In genomic region chr12:87140257-87140656, GRCh38 we compare ENCODE assay signal across 22 cellular contexts.
DNase-seq lines count a peak whose midpoint lies in the region; ATAC-seq, FAIRE-seq and TF ChIP-seq lines count a peak whose summit lies in the region.
"Had no signal": no experiment of that assay in that cellular context is flagged by ENCODE, and none has a peak within 500 bp of the region (broad histone marks: within the 10 kb centered on the region; RNA-seq: fewer than 3 reads in every experiment).

No MANE protein-coding gene starts in this region.

- POLR2A ChIA-PET in A549 (lab: Yijun Ruan, JAX), result no interaction called here

- TF ChIP-seq CTCF in A549 (IDR thresholded peaks at IDR 0.05) (no peak), astrocyte (IDR thresholded peaks at IDR 0.05; ENCODE audit: insufficient read depth, low read depth, low read length) (no peak), foreskin keratinocyte (conservative IDR thresholded peaks at IDR 0.05) (no peak)

- H3K27me3 ChIP-seq in astrocyte (ENCODE audit: insufficient read depth, low read length) (no peaks in the 10 kb centered on the region), foreskin keratinocyte (no peaks in the 10 kb centered on the region)
- H3K27me3 ChIP-seq: neural progenitor cell, uterus had no signal

- WGBS in A549 (ENCODE audit: missing lambda C conversion rate), result 86% methylated on average over 1 of the region's 1 CpG

- ATAC-seq in A549, result peak; percentile 54; a peak in 3 of 6 replicates
- peak; percentile 47 for ATAC-seq in foreskin keratinocyte
- ATAC-seq in GM18870 (IDR thresholded peaks at IDR 0.05; ENCODE audit: unreplicated experiment), result no peak
- ATAC-seq: HepG2, Right ventricle myocardium inferior had no signal

- peaks cover 20% of the 10 kb centered on the region for H3K4me1 Mint-ChIP-seq in astrocyte (ENCODE audit: low read depth, unreplicated experiment)
- H3K4me1 Mint-ChIP-seq: activated CD4-positive, alpha-beta T cell treated with anti-CD3 and anti-CD28 coated beads, Interleukin-2, amount 10 ng/mL, durations not matched to agents 24 days and 14 days; activated naive CD4-positive, alpha-beta T cell treated with anti-CD3 and anti-CD28 coated beads, Interleukin-2, amount 50 U/mL, for 24 hours; CD4-positive, CD25-positive, alpha-beta regulatory T cell; immature natural killer cell; neural progenitor cell had no signal

- H3K27ac Mint-ChIP-seq in astrocyte (ENCODE audit: unreplicated experiment), result no peak overlapping the region
- H3K27ac Mint-ChIP-seq: activated CD4-positive, alpha-beta T cell treated with anti-CD3 and anti-CD28 coated beads, Interleukin-2, amount 10 ng/mL, durations not matched to agents 24 days and 14 days; activated naive CD4-positive, alpha-beta T cell treated with anti-CD3 and anti-CD28 coated beads, Interleukin-2, amount 50 U/mL, for 24 hours; CD4-positive, CD25-positive, alpha-beta regulatory T cell; endodermal cell; immature natural killer cell; neural progenitor cell had no signal

- DNase-seq in A549 (ENCODE audit: low read depth in 1 of 2, low spot score in 1 of 2), result peak in 1 of 2 experiments; percentile 48
- DNase-seq in NCI-H226, result peak; percentile 97
- DNase-seq in astrocyte (ENCODE audit: low read depth), result peak; percentile 62
- DNase-seq in foreskin keratinocyte, result peak; percentile 51 to 76
- no peak for DNase-seq in iPS-NIHi7 (ENCODE audit: extremely low spot score)
- DNase-seq in cardiac septum (ENCODE audit: low spot score), result no peak
- DNase-seq in posterior vena cava (ENCODE audit: low spot score), result no peak
- DNase-seq: activated CD4-positive, alpha-beta T cell treated with anti-CD3 and anti-CD28 coated beads, Interleukin-2, amount 10 ng/mL, durations not matched to agents 24 days and 14 days; activated T-cell treated with anti-CD3 and anti-CD28 coated beads for 4 hours; caudate nucleus; CD4-positive, CD25-positive, alpha-beta regulatory T cell; DMS79; endodermal cell; glutamatergic neuron; immature natural killer cell; NCI-H2107; uterus had no signal

- no peaks in the 10 kb centered on the region for H4K20me1 ChIP-seq in astrocyte (ENCODE audit: insufficient read depth, low read length)

- no peaks in the 10 kb centered on the region for H3K9me3 Mint-ChIP-seq in astrocyte (ENCODE audit: unreplicated experiment)
- H3K9me3 Mint-ChIP-seq: activated CD4-positive, alpha-beta T cell treated with anti-CD3 and anti-CD28 coated beads, Interleukin-2, amount 10 ng/mL, durations not matched to agents 24 days and 14 days; activated naive CD4-positive, alpha-beta T cell treated with anti-CD3 and anti-CD28 coated beads, Interleukin-2, amount 50 U/mL, for 24 hours; neural progenitor cell had no signal

- CTCF ChIA-PET in A549 (lab: Yijun Ruan, JAX), result no interaction called here

- H3K36me3 Mint-ChIP-seq in astrocyte (ENCODE audit: low read depth, unreplicated experiment), result no peaks in the 10 kb centered on the region
- H3K36me3 Mint-ChIP-seq: activated naive CD4-positive, alpha-beta T cell treated with anti-CD3 and anti-CD28 coated beads, Interleukin-2, amount 50 U/mL, for 24 hours; CD4-positive, CD25-positive, alpha-beta regulatory T cell; neural progenitor cell had no signal

- intact Hi-C loops in cardiac septum (cut with DNase I), result no loop called here
- intact Hi-C loops in posterior vena cava (cut with DNase I), result no loop called here

- H3K4me3 ChIP-seq in A549 (no peak overlapping the region), astrocyte (ENCODE audit: insufficient read depth, low read depth, low read length) (no peak overlapping the region)
- H3K4me3 ChIP-seq: neural progenitor cell, uterus had no signal

- no peak for TF ChIP-seq RAD21 in A549 (conservative IDR thresholded peaks at IDR 0.05 in 1 of 2, IDR thresholded peaks at IDR 0.05 in 1 of 2)

- H3K4me1 ChIP-seq in A549 (peaks cover 14% of the 10 kb centered on the region; the same call in 2 of the 3 replicates), astrocyte (ENCODE audit: insufficient read depth, low read length) (no peaks in the 10 kb centered on the region), foreskin keratinocyte (peaks cover 3% of the 10 kb centered on the region)
- H3K4me1 ChIP-seq: neural progenitor cell, uterus had no signal

- H3K9me3 ChIP-seq in A549 (peaks cover 8% of the 10 kb centered on the region; the same call in 2 of the 3 replicates), astrocyte (ENCODE audit: insufficient read depth, low read depth, low read length) (no peaks in the 10 kb centered on the region)
- H3K9me3 ChIP-seq: uterus had no signal

- H2AFZ ChIP-seq in astrocyte (ENCODE audit: low read depth, low read length), result no peak overlapping the region
- H2AFZ ChIP-seq: neural progenitor cell had no signal

- no peaks in the 10 kb centered on the region for H3K79me2 ChIP-seq in astrocyte (ENCODE audit: insufficient read depth, low read length)

- no peaks in the 10 kb centered on the region for H3K36me3 ChIP-seq in astrocyte (ENCODE audit: insufficient read depth, low read length)
- H3K36me3 ChIP-seq: neural progenitor cell, uterus had no signal

- H3K27ac ChIP-seq in A549 (no peak overlapping the region), astrocyte (ENCODE audit: low read depth, low read length) (no peak overlapping the region), foreskin keratinocyte (no peak overlapping the region)
- H3K27ac ChIP-seq: neural progenitor cell, uterus had no signal

- no peaks in the 10 kb centered on the region for H3K27me3 Mint-ChIP-seq in astrocyte (ENCODE audit: low read depth, unreplicated experiment)
- H3K27me3 Mint-ChIP-seq: activated CD4-positive, alpha-beta T cell treated with anti-CD3 and anti-CD28 coated beads, Interleukin-2, amount 10 ng/mL, durations not matched to agents 24 days and 14 days; activated naive CD4-positive, alpha-beta T cell treated with anti-CD3 and anti-CD28 coated beads, Interleukin-2, amount 50 U/mL, for 24 hours; CD4-positive, CD25-positive, alpha-beta regulatory T cell had no signal

- H3K9ac ChIP-seq in astrocyte (ENCODE audit: low read length), result no peak overlapping the region
- H3K9ac ChIP-seq: neural progenitor cell had no signal

- no peak overlapping the region for H3K4me2 ChIP-seq in A549
- H3K4me2 ChIP-seq in astrocyte (ENCODE audit: low read length), result no peak overlapping the region
- H3K4me2 ChIP-seq: neural progenitor cell had no signal

- TF ChIP-seq POLR2A in A549 (IDR thresholded peaks at IDR 0.05; ENCODE audit: low read length), result no peak

- TF ChIP-seq EP300 in A549 (IDR thresholded peaks at IDR 0.05), result no peak

- FAIRE-seq in A549 (lab: Jason Lieb, UNC) (no peak), astrocyte (lab: Jason Lieb, UNC) (peak; percentile 34)
- FAIRE-seq: HepG2 had no signal

- no peak overlapping the region for H3K4me3 Mint-ChIP-seq in astrocyte (ENCODE audit: unreplicated experiment)
- H3K4me3 Mint-ChIP-seq: activated CD4-positive, alpha-beta T cell treated with anti-CD3 and anti-CD28 coated beads, Interleukin-2, amount 10 ng/mL, durations not matched to agents 24 days and 14 days; activated naive CD4-positive, alpha-beta T cell treated with anti-CD3 and anti-CD28 coated beads, Interleukin-2, amount 50 U/mL, for 24 hours; CD4-positive, CD25-positive, alpha-beta regulatory T cell; endodermal cell; immature natural killer cell; neural progenitor cell had no signal

TF ChIP-seq in A549, 52 proteins besides CTCF, POLR2A, EP300 and RAD21:
- TF ChIP-seq RNF2 (IDR thresholded peaks at IDR 0.05; ENCODE audit: borderline replicate concordance, low read depth) (no peak), CEBPB (IDR thresholded peaks at IDR 0.05) (peak in 1 of 2 experiments; percentile 21; a peak in 1 of 4 replicates), CHD2 (IDR thresholded peaks at IDR 0.05; ENCODE audit: low read length, partially characterized antibody) (no peak), E2F6 (IDR thresholded peaks at IDR 0.05; ENCODE audit: borderline replicate concordance, low read depth) (no peak), NFE2L2 (conservative IDR thresholded peaks at IDR 0.05; ENCODE audit: low read length) (no peak)

Comparison
In these comparisons a context has a peak if more than half of its experiments do, and no peak if none do; other contexts are left out.
1. DNase-seq: peak in NCI-H226 (single experiment), astrocyte (single experiment) and foreskin keratinocyte (2 of 2); none in iPS-NIHi7 (single experiment), cardiac septum (single experiment) and posterior vena cava (single experiment).